ENCODE assay signal across 8 cellular contexts in the genomic region with DNA sequence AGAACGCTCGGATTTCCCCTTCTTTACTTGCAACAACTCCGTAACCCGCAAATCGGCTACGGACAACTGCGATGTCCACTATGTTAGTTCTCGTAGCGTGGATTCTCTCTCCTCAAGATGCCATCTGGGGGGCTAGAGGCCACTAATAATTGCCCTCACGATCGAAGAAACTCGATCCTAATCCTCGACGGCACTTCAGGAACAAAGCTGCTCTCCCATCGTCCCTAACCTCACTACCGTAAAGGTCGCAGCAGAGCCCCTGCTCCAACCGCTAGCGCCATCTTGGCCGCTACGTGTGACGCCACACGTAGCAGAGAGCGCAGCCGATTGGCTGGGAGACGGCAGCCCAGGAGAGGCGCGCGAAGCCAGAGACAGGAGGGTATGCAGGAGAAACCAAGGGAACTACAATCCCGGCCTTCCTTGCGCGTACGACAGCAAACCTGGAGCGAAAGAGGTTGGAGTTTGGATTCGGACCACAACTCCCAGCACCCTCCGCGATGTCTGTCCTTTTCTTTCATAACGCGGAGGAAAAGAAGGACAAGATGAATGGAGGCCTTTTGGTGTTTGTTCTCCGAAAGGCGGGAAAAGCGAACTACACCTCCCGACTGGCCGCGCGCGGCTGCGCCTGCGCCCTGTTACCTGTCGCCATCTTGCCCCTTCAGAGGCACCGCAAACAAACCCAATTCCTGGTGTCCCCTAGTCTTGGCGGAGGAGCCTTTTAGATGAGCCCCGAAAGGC. TPM values are rescaled to one million over a fixed set of nuclear protein-coding genes. Genes with fewer than 3 reads are reported as not detected.
DNase-seq lines count a peak whose midpoint lies in the region; ATAC-seq and TF ChIP-seq lines count a peak whose summit lies in the region.

A gene with protein sequence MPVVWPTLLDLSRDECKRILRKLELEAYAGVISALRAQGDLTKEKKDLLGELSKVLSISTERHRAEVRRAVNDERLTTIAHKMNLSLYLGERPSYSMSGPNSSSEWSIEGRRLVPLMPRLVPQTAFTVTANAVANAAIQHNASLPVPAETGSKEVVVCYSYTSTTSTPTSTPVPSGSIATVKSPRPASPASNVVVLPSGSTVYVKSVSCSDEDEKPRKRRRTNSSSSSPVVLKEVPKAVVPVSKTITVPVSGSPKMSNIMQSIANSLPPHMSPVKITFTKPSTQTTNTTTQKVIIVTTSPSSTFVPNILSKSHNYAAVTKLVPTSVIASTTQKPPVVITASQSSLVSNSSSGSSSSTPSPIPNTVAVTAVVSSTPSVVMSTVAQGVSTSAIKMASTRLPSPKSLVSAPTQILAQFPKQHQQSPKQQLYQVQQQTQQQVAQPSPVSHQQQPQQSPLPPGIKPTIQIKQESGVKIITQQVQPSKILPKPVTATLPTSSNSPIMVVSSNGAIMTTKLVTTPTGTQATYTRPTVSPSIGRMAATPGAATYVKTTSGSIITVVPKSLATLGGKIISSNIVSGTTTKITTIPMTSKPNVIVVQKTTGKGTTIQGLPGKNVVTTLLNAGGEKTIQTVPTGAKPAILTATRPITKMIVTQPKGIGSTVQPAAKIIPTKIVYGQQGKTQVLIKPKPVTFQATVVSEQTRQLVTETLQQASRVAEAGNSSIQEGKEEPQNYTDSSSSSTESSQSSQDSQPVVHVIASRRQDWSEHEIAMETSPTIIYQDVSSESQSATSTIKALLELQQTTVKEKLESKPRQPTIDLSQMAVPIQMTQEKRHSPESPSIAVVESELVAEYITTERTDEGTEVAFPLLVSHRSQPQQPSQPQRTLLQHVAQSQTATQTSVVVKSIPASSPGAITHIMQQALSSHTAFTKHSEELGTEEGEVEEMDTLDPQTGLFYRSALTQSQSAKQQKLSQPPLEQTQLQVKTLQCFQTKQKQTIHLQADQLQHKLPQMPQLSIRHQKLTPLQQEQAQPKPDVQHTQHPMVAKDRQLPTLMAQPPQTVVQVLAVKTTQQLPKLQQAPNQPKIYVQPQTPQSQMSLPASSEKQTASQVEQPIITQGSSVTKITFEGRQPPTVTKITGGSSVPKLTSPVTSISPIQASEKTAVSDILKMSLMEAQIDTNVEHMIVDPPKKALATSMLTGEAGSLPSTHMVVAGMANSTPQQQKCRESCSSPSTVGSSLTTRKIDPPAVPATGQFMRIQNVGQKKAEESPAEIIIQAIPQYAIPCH (N-terminal part only) (plus strand): TSS at position 635 of the 738 bp plus-strand sequence. CDS start 1,921 bp downstream, outside the sequence.

- peak within 1 kb of the TSS; percentile 8 for H3K23ac ChIP-seq in H9 (ENCODE audit: insufficient read length, low read depth, low read length)

- no peak within 1 kb of the TSS for H2BK20ac ChIP-seq in H9 (ENCODE audit: low read depth, low read length, poor library complexity, severe bottlenecking)

- H3K18ac ChIP-seq in H9 (ENCODE audit: insufficient read length, low read depth, low read length), result peak within 1 kb of the TSS; percentile 93

- no peaks in the 10 kb centered on the region for H3K9me3 Mint-ChIP-seq in H9
- H3K9me3 Mint-ChIP-seq in natural killer cell treated with Interleukin-12 subunit alpha and Interleukin-12 subunit beta and Interleukin-15 and Interleukin-18, amount 100 ng/mL, for 72 hours, result no peaks in the 10 kb centered on the region

- H3K4ac ChIP-seq in H9 (ENCODE audit: low read depth, low read length), result peak within 1 kb of the TSS; percentile 23; the same call in 1 of the 2 replicates

- no peak within 1 kb of the TSS for H2BK12ac ChIP-seq in H9 (ENCODE audit: insufficient read length, low read depth, low read length)

- peak within 1 kb of the TSS; percentile 99 to 100 (median 99) for H3K27ac Mint-ChIP-seq in H9
- H3K27ac Mint-ChIP-seq in natural killer cell treated with Interleukin-12 subunit alpha and Interleukin-12 subunit beta and Interleukin-15 and Interleukin-18, amount 100 ng/mL, for 72 hours, result peak within 1 kb of the TSS; percentile 99

- H3K4me3 ChIP-seq in MG63, result peak within 1 kb of the TSS; percentile 98
- H3K4me3 ChIP-seq in fibroblast of pulmonary artery (replicated peaks; ENCODE audit: low read depth, low read length), result peak within 1 kb of the TSS; percentile 97

- peaks cover 7% of the 10 kb centered on the region for H3K23me2 ChIP-seq in H9 (ENCODE audit: insufficient read length, low read depth, low read length, poor library complexity, severe bottlenecking)

- H3K4me3 Mint-ChIP-seq in H9, result peak within 1 kb of the TSS; percentile 94 to 99
- H3K4me3 Mint-ChIP-seq in natural killer cell treated with Interleukin-12 subunit alpha and Interleukin-12 subunit beta and Interleukin-15 and Interleukin-18, amount 100 ng/mL, for 72 hours, result peak within 1 kb of the TSS; percentile 100

- no peak within 1 kb of the TSS for H2AK5ac ChIP-seq in H9 (ENCODE audit: insufficient read length, low read length)

- H3K27me3 ChIP-seq in H9 (ENCODE audit: insufficient read depth, low read length), result no peaks in the 10 kb centered on the region
- no peaks in the 10 kb centered on the region for H3K27me3 ChIP-seq in MG63

- peak within 1 kb of the TSS; percentile 24 for H2BK5ac ChIP-seq in H9 (ENCODE audit: insufficient read length, low read length)

- H3K27me3 Mint-ChIP-seq in H9 (ENCODE audit: low read depth), result no peaks in the 10 kb centered on the region
- no peaks in the 10 kb centered on the region for H3K27me3 Mint-ChIP-seq in natural killer cell treated with Interleukin-12 subunit alpha and Interleukin-12 subunit beta and Interleukin-15 and Interleukin-18, amount 100 ng/mL, for 72 hours

- no peak within 1 kb of the TSS for H2AFZ ChIP-seq in H9 (ENCODE audit: low read length)

- no peaks in the 10 kb centered on the region for H4K20me1 ChIP-seq in H9 (ENCODE audit: control insufficient read depth, insufficient read depth, insufficient read length)

- H3K36me3 Mint-ChIP-seq in H9 (ENCODE audit: insufficient read depth in 1 of 3, low read depth in 3 of 3), result peaks cover 5 to 33% (median 9%) of the 10 kb centered on the region in 3 experiments; a peak in 5 of 7 replicates
- peaks cover 12% of the 10 kb centered on the region for H3K36me3 Mint-ChIP-seq in natural killer cell treated with Interleukin-12 subunit alpha and Interleukin-12 subunit beta and Interleukin-15 and Interleukin-18, amount 100 ng/mL, for 72 hours

- 0 out of 2 replicates have a peak within 1 kb of the TSS, but pooled peaks have one; percentile 19 for H2BK15ac ChIP-seq in H9 (ENCODE audit: low read depth, low read length)

- no peak for TF ChIP-seq CTCF in H9 (conservative IDR thresholded peaks at IDR 0.05)
- no peak for TF ChIP-seq CTCF in fibroblast of pulmonary artery (IDR thresholded peaks at IDR 0.05; ENCODE audit: low read length, missing control alignments)

- H4K5ac ChIP-seq in H9 (ENCODE audit: insufficient read length, low read depth, low read length), result peak within 1 kb of the TSS; percentile 86

- peak within 1 kb of the TSS; percentile 90 for H3K14ac ChIP-seq in H9 (ENCODE audit: insufficient read depth, low read length)

- H2BK120ac ChIP-seq in H9 (ENCODE audit: low read depth, low read length, poor library complexity, severe bottlenecking), result no peak within 1 kb of the TSS

- peak within 1 kb of the TSS; percentile 98 for H3K9ac ChIP-seq in H9 (ENCODE audit: extremely low read depth, insufficient read length, low read length)

- no CpG with 5 or more reads among the region's 53 CpGs for WGBS in H9 (ENCODE audit: extremely low coverage, insufficient read length, low lambda C conversion rate)

- peak within 1 kb of the TSS; percentile 58 for H3K4me2 ChIP-seq in H9 (ENCODE audit: insufficient read depth, insufficient read length, low read length)

- peak within 1 kb of the TSS; percentile 61 for H3T11ph ChIP-seq in H9 (ENCODE audit: low read length)

- H4K8ac ChIP-seq in H9 (replicated peaks; ENCODE audit: insufficient read length, low read depth, low read length), result peak within 1 kb of the TSS; percentile 25

- DNase-seq in ELR (ENCODE audit: low read depth), result peak; percentile 98
- peak; percentile 98 for DNase-seq in H9
- DNase-seq in MG63, result peak; percentile 98
- peak; percentile 100 for DNase-seq in SHP77 treated with DMSO at 0.1 percent for 48 hours (lab: John Stamatoyannopoulos, UW)
- peak; percentile 97 for DNase-seq in activated effector memory CD4-positive, alpha-beta T cell treated with anti-CD3 and anti-CD28 coated beads, Interleukin-2, amount 50 U/mL, for 16 hours
- DNase-seq in fibroblast of pulmonary artery (ENCODE audit: low read depth), result peak; percentile 100
- peak; percentile 95 for DNase-seq in natural killer cell treated with Interleukin-12 subunit alpha and Interleukin-12 subunit beta and Interleukin-15 and Interleukin-18, amount 100 ng/mL, for 72 hours (ENCODE audit: low spot score)
- peak; percentile 91 for DNase-seq in stimulated activated naive CD8-positive, alpha-beta T cell treated with anti-CD3 and anti-CD28 coated beads, Interleukin-15, Interleukin-2, amounts not matched to agents 100 U/mL and 50 U/mL, for 24 hours

- H3K79me1 ChIP-seq in H9 (ENCODE audit: insufficient read depth, low read depth, low read length, poor library complexity, severe bottlenecking), result no peaks in the 10 kb centered on the region

- peak; percentile 97 to 98 for ATAC-seq in natural killer cell treated with Interleukin-12 subunit alpha and Interleukin-12 subunit beta and Interleukin-15 and Interleukin-18, amount 100 ng/mL, for 72 hours
- peak; percentile 94 for ATAC-seq in stimulated activated naive CD8-positive, alpha-beta T cell treated with anti-CD3 and anti-CD28 coated beads, Interleukin-15, Interleukin-2, amounts not matched to agents 100 U/mL and 50 U/mL, for 24 hours

- peaks cover 5% of the 10 kb centered on the region; the same call in 1 of the 2 replicates for H3K4me1 ChIP-seq in H9 (ENCODE audit: insufficient read depth, low read length)

- peak within 1 kb of the TSS; percentile 78 for H3K27ac ChIP-seq in H9 (ENCODE audit: insufficient read length, low read depth, low read length)

- H3K9me3 ChIP-seq in H9 (ENCODE audit: control insufficient read depth, low read depth, low read length) (no peaks in the 10 kb centered on the region), MG63 (no peaks in the 10 kb centered on the region)

- H3K36me3 ChIP-seq in MG63, result peaks cover 14% of the 10 kb centered on the region

- peaks cover 11% of the 10 kb centered on the region; the same call in 1 of the 2 replicates for H3K79me2 ChIP-seq in H9 (ENCODE audit: insufficient read depth, low read length)

- peak within 1 kb of the TSS; percentile 85 for H3K56ac ChIP-seq in H9 (ENCODE audit: insufficient read length, low read depth, low read length)

- peaks cover 42 to 44% of the 10 kb centered on the region in 2 experiments for H3K4me1 Mint-ChIP-seq in H9
- peaks cover 33 to 36% of the 10 kb centered on the region in 2 donors for H3K4me1 Mint-ChIP-seq in natural killer cell treated with Interleukin-12 subunit alpha and Interleukin-12 subunit beta and Interleukin-15 and Interleukin-18, amount 100 ng/mL, for 72 hours (ENCODE audit: low read depth in 2 of 2)

- H4K91ac ChIP-seq in H9 (ENCODE audit: insufficient read length, low read depth, low read length), result peak within 1 kb of the TSS; percentile 54

RNA-seq across cellular contexts. Expression of the gene that starts here (rescaled TPM):
- total RNA-seq in H9 (2021), result 26.5 and 29.3 TPM in 2 replicates
- total RNA-seq in MG63 (2014; rRNA removed; shearing (Covaris generic); ENCODE audit: low replicate concordance), result 4.0 and 19.9 TPM in 2 replicates
- 10 to 100 TPM; 31.1 to 45.7 TPM for total RNA-seq in natural killer cell treated with Interleukin-12 subunit alpha and Interleukin-12 subunit beta and Interleukin-15 and Interleukin-18, amount 100 ng/mL, for 72 hours

Comparison
In these comparisons a context has a peak if more than half of its experiments do, and no peak if none do; other contexts are left out.
1. Peak in every context shown above with its lines: DNase-seq, ATAC-seq, H3K4me3 ChIP-seq and H3K27ac ChIP-seq.